In the genomic region with DNA sequence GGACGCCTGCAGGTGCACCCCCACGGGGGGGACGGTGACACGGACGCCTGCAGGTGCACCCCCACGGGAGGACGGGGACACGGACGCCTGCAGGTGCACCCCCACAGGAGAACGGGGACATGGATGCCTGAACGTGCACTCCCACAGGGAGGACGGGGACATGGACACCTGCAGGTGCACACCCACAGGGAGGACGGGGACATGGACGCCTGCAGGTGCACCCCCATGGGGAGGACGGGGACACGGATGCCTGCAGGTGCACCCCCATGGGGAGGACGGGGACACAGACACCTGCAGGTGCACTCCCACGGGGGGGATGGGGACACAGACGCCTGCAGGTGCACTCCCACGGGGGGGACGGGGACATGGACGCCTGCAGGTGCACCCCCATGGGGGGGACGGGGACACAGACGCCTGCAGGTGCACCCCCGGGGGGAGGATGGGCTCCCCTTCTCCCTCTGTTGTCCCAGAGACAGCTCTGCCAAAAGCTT, we compare ENCODE assay signal across 16 cellular contexts.
"Had no signal": no experiment of that assay in that cellular context is flagged by ENCODE, and none has a peak within 500 bp of the region (broad histone marks: within the 10 kb centered on the region; RNA-seq: fewer than 3 reads in every experiment).

No MANE protein-coding gene starts in this region.

- H3K4me1 ChIP-seq: prostate gland had no signal

- H3K9me3 ChIP-seq: adrenal gland, lower lobe of right lung, prostate gland, thoracic aorta had no signal

- H3K27me3 Mint-ChIP-seq: activated naive CD4-positive, alpha-beta T cell treated with anti-CD3 and anti-CD28 coated beads, Interleukin-2, amount 50 U/mL, for 24 hours had no signal

- DNase-seq: activated CD4-positive, alpha-beta T cell treated with anti-CD3 and anti-CD28 coated beads, Interleukin-2, amount 50 U/mL, for 4 hours; activated CD4-positive, CD25-positive, alpha-beta regulatory T cell treated with anti-CD3 and anti-CD28 coated beads, Interleukin-2, amount 50 U/mL, for 72 hours; effector CD4-positive, alpha-beta T cell; foreskin fibroblast; glutamatergic neuron; hypothalamus; kidney glomerular epithelial cell; lower lobe of right lung; stimulated activated CD4-positive, alpha-beta T cell treated with anti-CD3 and anti-CD28 coated beads, Interleukin-1b, Interleukin-23, amount 100 ng/mL, for 48 hours; T-helper 1 cell; T1000 had no signal

- H3K4me3 ChIP-seq: adrenal gland, lower lobe of right lung, prostate gland, thoracic aorta had no signal

- H3K27me3 ChIP-seq: adrenal gland had no signal

- H3K27ac Mint-ChIP-seq: activated naive CD4-positive, alpha-beta T cell treated with anti-CD3 and anti-CD28 coated beads, Interleukin-2, amount 50 U/mL, for 24 hours; mesothelial cell of epicardium had no signal

- H3K27ac ChIP-seq: adrenal gland, lower lobe of right lung, prostate gland, thoracic aorta had no signal

- H3K4me3 Mint-ChIP-seq: activated naive CD4-positive, alpha-beta T cell treated with anti-CD3 and anti-CD28 coated beads, Interleukin-2, amount 50 U/mL, for 24 hours; mesothelial cell of epicardium had no signal

- H3K36me3 ChIP-seq: adrenal gland, lower lobe of right lung, prostate gland, thoracic aorta had no signal

- H3K9me3 Mint-ChIP-seq: activated naive CD4-positive, alpha-beta T cell treated with anti-CD3 and anti-CD28 coated beads, Interleukin-2, amount 50 U/mL, for 24 hours; mesothelial cell of epicardium had no signal
